ENCODE assay signal across 18 cellular contexts in genomic region chr5:109805472-109805871, GRCh38.
DNase-seq lines count a peak whose midpoint lies in the region; ATAC-seq, FAIRE-seq and TF ChIP-seq lines count a peak whose summit lies in the region.
"Had no signal": no experiment of that assay in that cellular context is flagged by ENCODE, and none has a peak within 500 bp of the region (broad histone marks: within the 10 kb centered on the region; RNA-seq: fewer than 3 reads in every experiment).

No MANE protein-coding gene starts in this region.

- H3K4me3 Mint-ChIP-seq in astrocyte (ENCODE audit: unreplicated experiment): peak overlapping the region; percentile 30
- H3K4me3 Mint-ChIP-seq: activated CD4-positive, alpha-beta T cell treated with anti-CD3 and anti-CD28 coated beads, Interleukin-2, amount 10 ng/mL, durations not matched to agents 24 days and 14 days; nephron progenitor cell; T-helper 1 cell treated with Interleukin-12 subunit alpha and Interleukin-12 subunit beta and Interleukin-4 antibody, amounts not matched to agents 30 μg/mL and 1 μg/mL, for 36 hours had no signal

- H3K27me3 Mint-ChIP-seq in astrocyte (ENCODE audit: low read depth, unreplicated experiment): no peaks in the 10 kb centered on the region
- H3K27me3 Mint-ChIP-seq: activated CD4-positive, alpha-beta T cell treated with anti-CD3 and anti-CD28 coated beads, Interleukin-2, amount 10 ng/mL, durations not matched to agents 24 days and 14 days had no signal

- H3K79me2 ChIP-seq in astrocyte (ENCODE audit: insufficient read depth, low read length): no peaks in the 10 kb centered on the region

- H2AFZ ChIP-seq in astrocyte (ENCODE audit: low read depth, low read length): no peak overlapping the region

- H3K36me3 Mint-ChIP-seq in astrocyte (ENCODE audit: low read depth, unreplicated experiment): no peaks in the 10 kb centered on the region

- H3K4me1 ChIP-seq in astrocyte (ENCODE audit: insufficient read depth, low read length) (no peaks in the 10 kb centered on the region), right lobe of liver (peaks cover 0 to 33% (median 8%) of the 10 kb centered on the region in 4 donors)
- H3K4me1 ChIP-seq: left lung had no signal

- intact Hi-C loops in right lobe of liver (cut with DNase I): no loop called here

- H3K4me3 ChIP-seq in astrocyte (ENCODE audit: insufficient read depth, low read depth, low read length): no peak overlapping the region
- no peak overlapping the region for H3K4me3 ChIP-seq in right lobe of liver
- H3K4me3 ChIP-seq: left lung had no signal

- ATAC-seq in GM19025 (IDR thresholded peaks at IDR 0.05; ENCODE audit: low read depth, unreplicated experiment): peak; percentile 45
- ATAC-seq in HG02763 (IDR thresholded peaks at IDR 0.05; ENCODE audit: unreplicated experiment): peak; percentile 59
- ATAC-seq in right lobe of liver: peak; percentile 61 to 79 (median 76)
- no peak for ATAC-seq in HG02885 (IDR thresholded peaks at IDR 0.05; ENCODE audit: poor library complexity, unreplicated experiment)
- no peak for ATAC-seq in HG03342 (IDR thresholded peaks at IDR 0.05; ENCODE audit: unreplicated experiment)
- ATAC-seq: left lung, PC-3 had no signal

- H3K27ac ChIP-seq in astrocyte (ENCODE audit: low read depth, low read length) (no peak overlapping the region), right lobe of liver (peak overlapping the region; percentile 62 to 78 (median 78))
- H3K27ac ChIP-seq: left lung had no signal

- no peak overlapping the region for H3K27ac Mint-ChIP-seq in astrocyte (ENCODE audit: unreplicated experiment)
- H3K27ac Mint-ChIP-seq: activated CD4-positive, alpha-beta T cell treated with anti-CD3 and anti-CD28 coated beads, Interleukin-2, amount 10 ng/mL, durations not matched to agents 24 days and 14 days; nephron progenitor cell; T-helper 1 cell treated with Interleukin-12 subunit alpha and Interleukin-12 subunit beta and Interleukin-4 antibody, amounts not matched to agents 30 μg/mL and 1 μg/mL, for 36 hours had no signal

- WGBS in right lobe of liver (ENCODE audit: insufficient coverage, low coverage, low lambda C conversion rate, missing lambda C conversion rate): 17% methylated on average over 3 of the region's 3 CpGs

- DNase-seq in astrocyte (ENCODE audit: low read depth) (no peak), right lobe of liver (peak in 1 of 3 donors; percentile 47), NCI-H2227 treated with DMSO at 0.1 percent for 48 hours (lab: John Stamatoyannopoulos, UW) (no peak), D721Med (ENCODE audit: insufficient read length, low spot score) (no peak)
- DNase-seq: activated CD4-positive, alpha-beta T cell treated with anti-CD3 and anti-CD28 coated beads, Interleukin-2, amount 10 ng/mL, durations not matched to agents 24 days and 14 days; activated T-cell treated with anti-CD3 and anti-CD28 coated beads, Interleukin-2, amount 50 U/mL, for 48 hours; AML-193; anterior cingulate cortex; left lung; NCI-H1092; NCI-H345; PC-3 had no signal

- no peak overlapping the region for H3K4me2 ChIP-seq in astrocyte (ENCODE audit: low read length)

- TF ChIP-seq POLR2A in right lobe of liver (IDR thresholded peaks at IDR 0.05): peak; percentile 55

- H3K27me3 ChIP-seq in astrocyte (ENCODE audit: insufficient read depth, low read length) (no peaks in the 10 kb centered on the region), right lobe of liver (no peaks in the 10 kb centered on the region)
- H3K27me3 ChIP-seq: left lung had no signal

- H3K9ac ChIP-seq in astrocyte (ENCODE audit: low read length): no peak overlapping the region

- no peaks in the 10 kb centered on the region for H3K36me3 ChIP-seq in astrocyte (ENCODE audit: insufficient read depth, low read length)
- no peaks in the 10 kb centered on the region for H3K36me3 ChIP-seq in right lobe of liver

- H3K9me3 Mint-ChIP-seq in astrocyte (ENCODE audit: unreplicated experiment): no peaks in the 10 kb centered on the region
- H3K9me3 Mint-ChIP-seq: activated CD4-positive, alpha-beta T cell treated with anti-CD3 and anti-CD28 coated beads, Interleukin-2, amount 10 ng/mL, durations not matched to agents 24 days and 14 days; nephron progenitor cell; T-helper 1 cell treated with Interleukin-12 subunit alpha and Interleukin-12 subunit beta and Interleukin-4 antibody, amounts not matched to agents 30 μg/mL and 1 μg/mL, for 36 hours had no signal

- H4K20me1 ChIP-seq in astrocyte (ENCODE audit: insufficient read depth, low read length): no peaks in the 10 kb centered on the region

- FAIRE-seq in astrocyte (lab: Jason Lieb, UNC) (no peak), D721Med (lab: Jason Lieb, UNC) (no peak)

- no peak for TF ChIP-seq CTCF in astrocyte (IDR thresholded peaks at IDR 0.05; ENCODE audit: insufficient read depth, low read depth, low read length)
- no peak for TF ChIP-seq CTCF in right lobe of liver (IDR thresholded peaks at IDR 0.05)
- no peak for TF ChIP-seq CTCF in D721Med (IDR thresholded peaks at IDR 0.05; ENCODE audit: insufficient read depth, missing control alignments)

- H3K4me1 Mint-ChIP-seq in astrocyte (ENCODE audit: low read depth, unreplicated experiment): peaks cover 19% of the 10 kb centered on the region
- H3K4me1 Mint-ChIP-seq: activated CD4-positive, alpha-beta T cell treated with anti-CD3 and anti-CD28 coated beads, Interleukin-2, amount 10 ng/mL, durations not matched to agents 24 days and 14 days had no signal

- H3K9me3 ChIP-seq in astrocyte (ENCODE audit: insufficient read depth, low read depth, low read length) (no peaks in the 10 kb centered on the region), right lobe of liver (no peaks in the 10 kb centered on the region)

Comparison
In these comparisons a context has a peak if more than half of its experiments do, and no peak if none do; other contexts are left out.
1. ATAC-seq: peak in GM19025 (single experiment), HG02763 (single experiment) and right lobe of liver (4 of 4); none in HG02885 (single experiment) and HG03342 (single experiment).